26 cellular contexts compared by ENCODE assay signal in the genomic region with DNA sequence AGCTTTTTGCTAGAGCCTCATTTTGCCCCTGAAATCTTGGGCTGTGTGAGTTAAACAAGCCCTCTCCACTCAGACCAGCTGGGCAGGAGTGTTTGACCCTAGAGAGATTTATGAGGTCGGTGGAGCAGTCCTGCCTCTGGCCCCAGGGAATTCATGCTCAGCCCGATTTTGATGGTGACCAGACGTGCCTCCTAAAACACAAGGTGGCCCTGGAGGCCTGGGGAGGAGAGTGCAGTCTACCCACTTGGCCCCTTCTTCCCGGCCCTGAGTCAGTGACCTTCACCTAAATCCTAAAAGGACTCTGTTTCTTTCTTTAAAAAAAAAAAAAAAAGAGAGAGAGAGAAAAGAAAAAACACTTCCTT.
A peak's percentile ranks its signal among the peaks of the same experiment; 100 is the strongest.
DNase-seq lines count a peak whose midpoint lies in the region; ATAC-seq and TF ChIP-seq lines count a peak whose summit lies in the region.
"Had no signal": no experiment of that assay in that cellular context is flagged by ENCODE, and none has a peak within 500 bp of the region (broad histone marks: within the 10 kb centered on the region; RNA-seq: fewer than 3 reads in every experiment).

No MANE protein-coding gene starts in this region.

- ATAC-seq in right lobe of liver (no peak), aorta (ENCODE audit: low FRiP score) (peak; percentile 33)
- ATAC-seq: activated CD8-positive, alpha-beta memory T cell treated with anti-CD3 and anti-CD28 coated beads, Interleukin-2, amount 10 ng/mL, durations not matched to agents 7 days and 5 days; CD8-positive, alpha-beta T cell; left colon; natural killer cell had no signal

- no peaks in the 10 kb centered on the region for H4K20me1 ChIP-seq in fibroblast of lung (ENCODE audit: control insufficient read depth, extremely low read depth, insufficient read depth, low read length)
- H4K20me1 ChIP-seq in mammary epithelial cell (ENCODE audit: insufficient read depth, low read length): no peaks in the 10 kb centered on the region

- CTCF ChIA-PET in mammary epithelial cell (lab: Charles Lee; ENCODE audit: low non-redundant PET): no interaction called here

- no peak overlapping the region for H2AFZ ChIP-seq in fibroblast of lung (ENCODE audit: low read length)
- no peak overlapping the region for H2AFZ ChIP-seq in mammary epithelial cell (ENCODE audit: low read depth, low read length)

- TF ChIP-seq CTCF in liver (IDR thresholded peaks at IDR 0.05; ENCODE audit: low read depth, low read length, missing input control) (no peak), right lobe of liver (IDR thresholded peaks at IDR 0.05) (no peak), fibroblast of lung (conservative IDR thresholded peaks at IDR 0.05 in 1 of 2, IDR thresholded peaks at IDR 0.05 in 1 of 2; ENCODE audit: low read depth in 1 of 2, low read length in 2 of 2) (no peak), osteocyte (IDR thresholded peaks at IDR 0.05) (no peak), mammary epithelial cell (conservative IDR thresholded peaks at IDR 0.05 in 1 of 2, IDR thresholded peaks at IDR 0.05 in 1 of 2; ENCODE audit: extremely low read depth in 1 of 2, insufficient read depth in 1 of 2, low read depth in 1 of 2, low read length in 2 of 2) (no peak)

- in situ Hi-C loops in mammary epithelial cell (cut with MboI; ENCODE audit: low sequenced_read_pairs in 2 of 2): no loop called here

- H3K9ac ChIP-seq in liver (ENCODE audit: low read depth in 1 of 2, low read length in 2 of 2) (no peak overlapping the region), fibroblast of lung (ENCODE audit: insufficient read depth, low read length) (no peak overlapping the region), mammary epithelial cell (ENCODE audit: insufficient read depth, low read length) (no peak overlapping the region)
- H3K9ac ChIP-seq: KMS-11 had no signal

- WGBS in liver: 79% methylated on average over 4 of the region's 4 CpGs
- 65% methylated on average over 4 of the region's 4 CpGs for WGBS in right lobe of liver (ENCODE audit: insufficient coverage, low coverage, low lambda C conversion rate, missing lambda C conversion rate)
- 8 to 24% methylated on average over 4 of the region's 4 CpGs for WGBS in aorta, 2 donors
- 100% methylated on average over 4 of the region's 4 CpGs for WGBS in mammary epithelial cell (ENCODE audit: low coverage, missing lambda C conversion rate)

- no peak overlapping the region for H3K4me3 Mint-ChIP-seq in osteocyte (ENCODE audit: unreplicated experiment)
- H3K4me3 Mint-ChIP-seq: activated CD4-positive, alpha-beta T cell treated with anti-CD3 and anti-CD28 coated beads, Interleukin-2, amount 10 ng/mL, durations not matched to agents 24 days and 14 days; activated CD8-positive, alpha-beta memory T cell treated with anti-CD3 and anti-CD28 coated beads, Interleukin-2, amount 10 ng/mL, durations not matched to agents 7 days and 5 days; activated naive CD4-positive, alpha-beta T cell treated with anti-CD3 and anti-CD28 coated beads, Interleukin-2, amount 50 U/mL, for 24 hours; CD8-positive, alpha-beta T cell; central memory CD8-positive, alpha-beta T cell; mesothelial cell of epicardium; natural killer cell had no signal

- H3K36me3 Mint-ChIP-seq in osteocyte (ENCODE audit: unreplicated experiment): peaks cover 10% of the 10 kb centered on the region
- H3K36me3 Mint-ChIP-seq: mesothelial cell of epicardium, natural killer cell had no signal

- H3K79me2 ChIP-seq in fibroblast of lung (ENCODE audit: control insufficient read depth, insufficient read depth, low read length) (no peaks in the 10 kb centered on the region), mammary epithelial cell (ENCODE audit: insufficient read depth, low read length) (no peaks in the 10 kb centered on the region)

- H3K9me3 ChIP-seq in liver (ENCODE audit: control insufficient read depth in 4 of 4, low read length in 3 of 4) (no peaks in the 10 kb centered on the region), right lobe of liver (no peaks in the 10 kb centered on the region), fibroblast of lung (ENCODE audit: control insufficient read depth, insufficient read depth, low read depth, low read length) (no peaks in the 10 kb centered on the region), aorta (ENCODE audit: control insufficient read depth, low read length) (no peaks in the 10 kb centered on the region), mammary epithelial cell (replicated peaks; ENCODE audit: insufficient read depth, low read length) (no peaks in the 10 kb centered on the region)
- H3K9me3 ChIP-seq: heart right ventricle, prostate gland had no signal

- TF ChIP-seq RAD21 in liver (IDR thresholded peaks at IDR 0.05): no peak

- DNase-seq in right lobe of liver (no peak), fibroblast of lung (ENCODE audit: low read depth in 2 of 2) (no peak), osteocyte (ENCODE audit: extremely low spot score, unreplicated experiment) (no peak), aorta (peak in 1 of 2 donors; percentile 46), NCI-H2029 (lab: John Stamatoyannopoulos, UW) (no peak), mammary epithelial cell (no peak)
- no peak for DNase-seq in activated T-cell treated with anti-CD3 and anti-CD28 coated beads, Interleukin-2, amount 50 U/mL, for 1 hour
- DNase-seq: activated CD4-positive, alpha-beta T cell treated with anti-CD3 and anti-CD28 coated beads, Interleukin-2, amount 10 ng/mL, durations not matched to agents 24 days and 14 days; activated CD8-positive, alpha-beta memory T cell treated with anti-CD3 and anti-CD28 coated beads, Interleukin-2, amount 10 ng/mL, durations not matched to agents 7 days and 5 days; AML-193; CD8-positive, alpha-beta T cell; DMS153; GF-D8; heart right ventricle; left colon; natural killer cell; NCI-H146; NCI-H2171; WERI-Rb-1 had no signal

- peaks cover 84% of the 10 kb centered on the region for H3K4me1 Mint-ChIP-seq in osteocyte (ENCODE audit: unreplicated experiment)

- H3K4me3 ChIP-seq in liver (ENCODE audit: low read depth in 1 of 3, low read length in 3 of 3) (no peak overlapping the region), right lobe of liver (no peak overlapping the region), fibroblast of lung (replicated peaks in 1 of 4; ENCODE audit: control extremely low read depth in 1 of 4, insufficient read depth in 1 of 4, low read depth in 3 of 4, low read length in 4 of 4) (no peak overlapping the region), aorta (ENCODE audit: low read length in 2 of 2) (no peak overlapping the region), mammary epithelial cell (replicated peaks in 1 of 3; ENCODE audit: insufficient read depth in 1 of 3, low read depth in 2 of 3, low read length in 3 of 3) (no peak overlapping the region)
- H3K4me3 ChIP-seq: heart right ventricle, prostate gland had no signal

- no peaks in the 10 kb centered on the region for H3K27me3 Mint-ChIP-seq in osteocyte (ENCODE audit: unreplicated experiment)
- H3K27me3 Mint-ChIP-seq: activated CD4-positive, alpha-beta T cell treated with anti-CD3 and anti-CD28 coated beads, Interleukin-2, amount 10 ng/mL, durations not matched to agents 24 days and 14 days; activated CD8-positive, alpha-beta memory T cell treated with anti-CD3 and anti-CD28 coated beads, Interleukin-2, amount 10 ng/mL, durations not matched to agents 7 days and 5 days; activated naive CD4-positive, alpha-beta T cell treated with anti-CD3 and anti-CD28 coated beads, Interleukin-2, amount 50 U/mL, for 24 hours; central memory CD8-positive, alpha-beta T cell had no signal

- intact Hi-C loops in right lobe of liver (cut with DNase I) (no loop called here), aorta (cut with DNase I) (loop anchor here (5.0 kb wide), 3 partner anchors 47 to 162 kb away; no protein-coding TSS in a partner anchor), mammary epithelial cell (cut with micrococcal nuclease) (no loop called here)

- H3K27ac ChIP-seq in liver (ENCODE audit: low read depth in 1 of 2, low read length in 2 of 2) (no peak overlapping the region), right lobe of liver (no peak overlapping the region), fibroblast of lung (ENCODE audit: insufficient read depth, low read length) (peak overlapping the region; percentile 6), aorta (ENCODE audit: low read depth in 1 of 2, low read length in 2 of 2) (peak overlapping the region; percentile 45 to 84), mammary epithelial cell (ENCODE audit: insufficient read depth, low read depth, low read length) (no peak overlapping the region)
- H3K27ac ChIP-seq: epithelial cell of prostate, KMS-11, prostate gland, WERI-Rb-1 had no signal

- dilution Hi-C loops in mammary epithelial cell (cut with HindIII; ENCODE audit: low sequenced_read_pairs): no loop called here

- H3K36me3 ChIP-seq in liver (ENCODE audit: control insufficient read depth in 4 of 4, insufficient read depth in 3 of 4, low read depth in 1 of 4, low read length in 3 of 4) (no peaks in the 10 kb centered on the region), right lobe of liver (no peaks in the 10 kb centered on the region), fibroblast of lung (ENCODE audit: control insufficient read depth, insufficient read depth, low read length) (no peaks in the 10 kb centered on the region), aorta (ENCODE audit: control insufficient read depth in 1 of 2, insufficient read depth in 2 of 2, low read length in 1 of 2) (no peaks in the 10 kb centered on the region), mammary epithelial cell (ENCODE audit: insufficient read depth, low read length) (no peaks in the 10 kb centered on the region)
- H3K36me3 ChIP-seq: heart right ventricle, prostate gland, WERI-Rb-1 had no signal

- H3K4me2 ChIP-seq in fibroblast of lung (ENCODE audit: extremely low read depth, insufficient read depth, low read length) (no peak overlapping the region), mammary epithelial cell (ENCODE audit: insufficient read depth, low read depth, low read length) (no peak overlapping the region)
- H3K4me2 ChIP-seq: KMS-11 had no signal

- BruUV-seq in mammary epithelial cell (replicated peaks; lab: Mats Ljungman, UMichigan): no TSS peak

- no peak for TF ChIP-seq POLR2A in right lobe of liver (IDR thresholded peaks at IDR 0.05)

- H3K4me1 ChIP-seq in liver (ENCODE audit: control insufficient read depth in 4 of 4, insufficient read depth in 4 of 4, low read length in 3 of 4) (no peaks in the 10 kb centered on the region), right lobe of liver (no peaks in the 10 kb centered on the region), fibroblast of lung (ENCODE audit: control insufficient read depth, extremely low read depth, insufficient read depth, low read length) (peaks cover 17% of the 10 kb centered on the region), aorta (ENCODE audit: control insufficient read depth in 1 of 2, insufficient read depth in 2 of 2, low read length in 2 of 2) (peaks cover 2 to 11% of the 10 kb centered on the region in 2 donors), mammary epithelial cell (ENCODE audit: insufficient read depth, low read length) (peaks cover 24% of the 10 kb centered on the region)
- H3K4me1 ChIP-seq: prostate gland had no signal

- no peaks in the 10 kb centered on the region for H3K27me3 ChIP-seq in liver (ENCODE audit: control insufficient read depth in 4 of 4, insufficient read depth in 4 of 4, low read length in 3 of 4)
- no peaks in the 10 kb centered on the region for H3K27me3 ChIP-seq in right lobe of liver
- H3K27me3 ChIP-seq in fibroblast of lung (ENCODE audit: control insufficient read depth, insufficient read depth, low read length): no peaks in the 10 kb centered on the region
- H3K27me3 ChIP-seq in aorta (ENCODE audit: control insufficient read depth in 1 of 2, insufficient read depth in 2 of 2, low read length in 1 of 2): no peaks in the 10 kb centered on the region
- H3K27me3 ChIP-seq in mammary epithelial cell (ENCODE audit: insufficient read depth, low read length): no peaks in the 10 kb centered on the region
- H3K27me3 ChIP-seq: heart right ventricle had no signal

- no peaks in the 10 kb centered on the region for H3K9me3 Mint-ChIP-seq in osteocyte (ENCODE audit: unreplicated experiment)
- H3K9me3 Mint-ChIP-seq: activated CD4-positive, alpha-beta T cell treated with anti-CD3 and anti-CD28 coated beads, Interleukin-2, amount 10 ng/mL, durations not matched to agents 24 days and 14 days; activated naive CD4-positive, alpha-beta T cell treated with anti-CD3 and anti-CD28 coated beads, Interleukin-2, amount 50 U/mL, for 24 hours; CD8-positive, alpha-beta T cell; central memory CD8-positive, alpha-beta T cell; mesothelial cell of epicardium; natural killer cell had no signal

- H3K27ac Mint-ChIP-seq in osteocyte (ENCODE audit: unreplicated experiment): peak overlapping the region; percentile 91
- H3K27ac Mint-ChIP-seq: activated CD4-positive, alpha-beta T cell treated with anti-CD3 and anti-CD28 coated beads, Interleukin-2, amount 10 ng/mL, durations not matched to agents 24 days and 14 days; activated CD8-positive, alpha-beta memory T cell treated with anti-CD3 and anti-CD28 coated beads, Interleukin-2, amount 10 ng/mL, durations not matched to agents 7 days and 5 days; activated naive CD4-positive, alpha-beta T cell treated with anti-CD3 and anti-CD28 coated beads, Interleukin-2, amount 50 U/mL, for 24 hours; CD8-positive, alpha-beta T cell had no signal

Comparison
In these comparisons a context has a peak if more than half of its experiments do, and no peak if none do; other contexts are left out.
1. H3K27ac ChIP-seq: peak in fibroblast of lung (single experiment) and aorta (2 of 2); none in liver (0 of 2), right lobe of liver (0 of 3) and mammary epithelial cell (single experiment).
2. intact Hi-C loops: an anchor here in aorta (5.0 kb wide); none called in right lobe of liver and mammary epithelial cell.